In genomic region chr14:100012928-100013327, GRCh38 we compare ENCODE assay signal across 20 cellular contexts. TPM values are rescaled to one million over a fixed set of nuclear protein-coding genes. Genes with fewer than 3 reads are reported as not detected.
DNase-seq lines count a peak whose midpoint lies in the region; ATAC-seq, FAIRE-seq and TF ChIP-seq lines count a peak whose summit lies in the region.
"Had no signal": no experiment of that assay in that cellular context is flagged by ENCODE, and none has a peak within 500 bp of the region (broad histone marks: within the 10 kb centered on the region; RNA-seq: fewer than 3 reads in every experiment).

No MANE protein-coding gene starts in this region.

- no peak overlapping the region for H3K4me3 ChIP-seq in HepG2 (replicated peaks in 1 of 3; ENCODE audit: insufficient read depth in 1 of 3, low read depth in 2 of 3, low read length in 3 of 3)
- no peak overlapping the region for H3K4me3 ChIP-seq in right lobe of liver
- H3K4me3 ChIP-seq in bronchial epithelial cell (ENCODE audit: low read depth, low read length): no peak overlapping the region
- H3K4me3 ChIP-seq: SK-N-MC had no signal

- no peak for TF ChIP-seq EP300 in HepG2 (IDR thresholded peaks at IDR 0.05; ENCODE audit: low read depth in 2 of 2, low read length in 2 of 2)
- no peak for TF ChIP-seq EP300 in HepG2 (CRISPR knock-in tag; IDR thresholded peaks at IDR 0.05; ENCODE audit: borderline replicate concordance)

- POLR2A ChIA-PET in HepG2 (lab: Yijun Ruan, JAX): no interaction called here
- POLR2A ChIA-PET in activated CD8-positive, alpha-beta T cell treated with anti-CD3 and anti-CD28 coated beads, Interleukin-2, amount 10 ng/mL, durations not matched to agents 7 days and 5 days (lab: Charles Lee): no interaction called here

- ATAC-seq in HepG2 (no peak), right lobe of liver (no peak), HG02642 (IDR thresholded peaks at IDR 0.05; ENCODE audit: poor library complexity, unreplicated experiment) (no peak), GM21786 (IDR thresholded peaks at IDR 0.05; ENCODE audit: unreplicated experiment) (no peak)
- no peak for ATAC-seq in activated CD8-positive, alpha-beta T cell treated with anti-CD3 and anti-CD28 coated beads, Interleukin-2, amount 10 ng/mL, durations not matched to agents 7 days and 5 days

- TF ChIP-seq CTCF in HepG2 (CRISPR knock-in tag; IDR thresholded peaks at IDR 0.05): no peak
- no peak for TF ChIP-seq CTCF in right lobe of liver (IDR thresholded peaks at IDR 0.05)
- no peak for TF ChIP-seq CTCF in bronchial epithelial cell (IDR thresholded peaks at IDR 0.05; ENCODE audit: insufficient read depth, low read length, severe bottlenecking)
- TF ChIP-seq CTCF in Calu3 (IDR thresholded peaks at IDR 0.05; ENCODE audit: unreplicated experiment): no peak

- H3K4me2 ChIP-seq in HepG2 (ENCODE audit: low read depth, low read length): no peak overlapping the region

- H3K27ac ChIP-seq in HepG2 (ENCODE audit: extremely low read length, insufficient read depth, low read length): no peak overlapping the region
- H3K27ac ChIP-seq in right lobe of liver: no peak overlapping the region
- peak overlapping the region; percentile 65 for H3K27ac ChIP-seq in KOPT-K1 (ENCODE audit: low read depth, low read length, poor library complexity, severe bottlenecking)
- H3K27ac ChIP-seq: SK-N-MC had no signal

- no peaks in the 10 kb centered on the region for H4K20me1 ChIP-seq in HepG2 (ENCODE audit: insufficient read depth, low read length)

- H3K9me3 Mint-ChIP-seq in activated CD8-positive, alpha-beta T cell treated with anti-CD3 and anti-CD28 coated beads, Interleukin-2, amount 10 ng/mL, durations not matched to agents 7 days and 5 days (ENCODE audit: insufficient read depth): no peaks in the 10 kb centered on the region
- no peaks in the 10 kb centered on the region for H3K9me3 Mint-ChIP-seq in Calu3 (ENCODE audit: low read depth, unreplicated experiment)
- H3K9me3 Mint-ChIP-seq: CD4-positive, alpha-beta memory T cell had no signal

- H3K27ac Mint-ChIP-seq in activated CD8-positive, alpha-beta T cell treated with anti-CD3 and anti-CD28 coated beads, Interleukin-2, amount 10 ng/mL, durations not matched to agents 7 days and 5 days: no peak overlapping the region
- no peak overlapping the region for H3K27ac Mint-ChIP-seq in Calu3 (ENCODE audit: unreplicated experiment)

- H3K9me3 ChIP-seq in HepG2 (ENCODE audit: low read length) (no peaks in the 10 kb centered on the region), right lobe of liver (no peaks in the 10 kb centered on the region), KOPT-K1 (ENCODE audit: insufficient read depth, low read length, poor library complexity, severe bottlenecking) (no peaks in the 10 kb centered on the region)
- H3K9me3 ChIP-seq: BE2C had no signal

- H3K36me3 ChIP-seq in HepG2 (replicated peaks in 1 of 2; ENCODE audit: control insufficient read depth in 1 of 2, insufficient read depth in 2 of 2, low read length in 2 of 2) (no peaks in the 10 kb centered on the region), right lobe of liver (no peaks in the 10 kb centered on the region), KOPT-K1 (ENCODE audit: insufficient read depth, low read length) (no peaks in the 10 kb centered on the region), bronchial epithelial cell (ENCODE audit: control insufficient read depth, insufficient read depth, low read length) (no peaks in the 10 kb centered on the region)
- H3K36me3 ChIP-seq: BE2C had no signal

- TF ChIP-seq POLR2A in HepG2 (IDR thresholded peaks at IDR 0.05; ENCODE audit: insufficient read depth in 1 of 2, low read depth in 2 of 2, low read length in 2 of 2) (no peak), right lobe of liver (IDR thresholded peaks at IDR 0.05) (no peak)

- peaks cover 9% of the 10 kb centered on the region for H3K27me3 Mint-ChIP-seq in activated CD8-positive, alpha-beta T cell treated with anti-CD3 and anti-CD28 coated beads, Interleukin-2, amount 10 ng/mL, durations not matched to agents 7 days and 5 days (ENCODE audit: low read depth)
- H3K27me3 Mint-ChIP-seq in Calu3 (ENCODE audit: unreplicated experiment): no peaks in the 10 kb centered on the region
- H3K27me3 Mint-ChIP-seq: CD4-positive, alpha-beta memory T cell had no signal

- no peak overlapping the region for H2AFZ ChIP-seq in HepG2 (ENCODE audit: low read length)

- intact Hi-C loops in HepG2 (cut with micrococcal nuclease; ENCODE audit: unreplicated experiment): loop anchor here (5.0 kb wide), 1 partner anchor 686 kb away; no protein-coding TSS in a partner anchor
- intact Hi-C loops in right lobe of liver (cut with DNase I): no loop called here
- intact Hi-C loops in Calu3 (cut with micrococcal nuclease; ENCODE audit: unreplicated experiment): no loop called here

- H3K9ac ChIP-seq in HepG2 (ENCODE audit: insufficient read depth, low read depth, low read length): no peak overlapping the region

- no peaks in the 10 kb centered on the region for H3K79me2 ChIP-seq in HepG2 (ENCODE audit: insufficient read depth, low read length)

- H3K36me3 Mint-ChIP-seq in activated CD8-positive, alpha-beta T cell treated with anti-CD3 and anti-CD28 coated beads, Interleukin-2, amount 10 ng/mL, durations not matched to agents 7 days and 5 days (ENCODE audit: low read depth): peaks cover 2% of the 10 kb centered on the region
- no peaks in the 10 kb centered on the region for H3K36me3 Mint-ChIP-seq in Calu3 (ENCODE audit: insufficient read depth, unreplicated experiment)
- H3K36me3 Mint-ChIP-seq: CD4-positive, alpha-beta memory T cell had no signal

- CTCF ChIA-PET in HepG2 (lab: Yijun Ruan, JAX; ENCODE audit: low intra/inter-chr PET ratio, low total read pairs): no interaction called here
- CTCF ChIA-PET in activated CD8-positive, alpha-beta T cell treated with anti-CD3 and anti-CD28 coated beads, Interleukin-2, amount 10 ng/mL, durations not matched to agents 7 days and 5 days (lab: Charles Lee): no interaction called here
- CTCF ChIA-PET in Calu3 (lab: Charles Lee): interaction anchor here (0.6 kb wide), 1 partner anchor 784 kb away, joined by 3 read pairs; no protein-coding TSS in a partner anchor

- WGBS in HepG2 (ENCODE audit: low lambda C conversion rate): 94% methylated on average over 1 of the region's 1 CpG
- WGBS in right lobe of liver (ENCODE audit: insufficient coverage, low coverage, low lambda C conversion rate, missing lambda C conversion rate): no CpG with 5 or more reads among the region's 1 CpG

- no TSS peak for BruUV-seq in HepG2 (replicated peaks; lab: Mats Ljungman, UMichigan)
- no TSS peak for BruUV-seq in Calu3 (replicated peaks; lab: Mats Ljungman, UMichigan)

- DNase-seq in HepG2 (ENCODE audit: low spot score) (no peak), right lobe of liver (no peak), bronchial epithelial cell (ENCODE audit: low read depth) (no peak), Calu3 (no peak)
- DNase-seq in activated CD8-positive, alpha-beta T cell treated with anti-CD3 and anti-CD28 coated beads, Interleukin-2, amount 10 ng/mL, durations not matched to agents 7 days and 5 days: no peak
- DNase-seq: CD4-positive, alpha-beta memory T cell; EL; NCI-H1105; NCI-H1694 treated with DMSO at 0.1 percent for 48 hours; NCI-H2107; NCI-H510A; NCI-H774; OCI-M1; SHP77 had no signal

- H3K4me3 Mint-ChIP-seq in activated CD8-positive, alpha-beta T cell treated with anti-CD3 and anti-CD28 coated beads, Interleukin-2, amount 10 ng/mL, durations not matched to agents 7 days and 5 days: no peak overlapping the region
- no peak overlapping the region for H3K4me3 Mint-ChIP-seq in Calu3 (ENCODE audit: low read depth, unreplicated experiment)
- H3K4me3 Mint-ChIP-seq: CD4-positive, alpha-beta memory T cell had no signal

- no peak for TF ChIP-seq RAD21 in HepG2 (CRISPR knock-in tag; IDR thresholded peaks at IDR 0.05)

- FAIRE-seq in HepG2 (lab: Jason Lieb, UNC) (peak; percentile 18), bronchial epithelial cell (lab: Jason Lieb, UNC) (peak; percentile 7)
- FAIRE-seq: HTR-8/SVneo had no signal

- in situ Hi-C loops in HepG2 (cut with HindIII; ENCODE audit: extremely low pct_ligation_motif_present, low pct_unique_long_range_greater_than_20kb): no loop called here

- peaks cover 22% of the 10 kb centered on the region for H3K4me1 Mint-ChIP-seq in activated CD8-positive, alpha-beta T cell treated with anti-CD3 and anti-CD28 coated beads, Interleukin-2, amount 10 ng/mL, durations not matched to agents 7 days and 5 days (ENCODE audit: low read depth)
- H3K4me1 Mint-ChIP-seq in Calu3 (ENCODE audit: low read depth, unreplicated experiment): no peaks in the 10 kb centered on the region

- H3K4me1 ChIP-seq in HepG2 (ENCODE audit: insufficient read depth, low read length) (peaks cover under 1% of the 10 kb centered on the region; the same call in 1 of the 2 replicates), right lobe of liver (peaks cover 0 to 2% (median 0%) of the 10 kb centered on the region in 4 donors)

- no peaks in the 10 kb centered on the region for H3K27me3 ChIP-seq in HepG2 (ENCODE audit: control insufficient read depth in 1 of 2, insufficient read depth in 2 of 2, low read length in 2 of 2)
- H3K27me3 ChIP-seq in right lobe of liver: no peaks in the 10 kb centered on the region
- no peaks in the 10 kb centered on the region for H3K27me3 ChIP-seq in bronchial epithelial cell (ENCODE audit: control insufficient read depth, insufficient read depth, low read length)
- H3K27me3 ChIP-seq: BE2C had no signal

RNA-seq across cellular contexts. Expression of gene EVL, which starts 52.3 kb away (rescaled TPM):
- total RNA-seq in HepG2 (2016; rRNA removed; fragmentation: Illumina TruSeq; extraction: Trizol) (10.5 and 15.1 TPM in 2 replicates), right lobe of liver (100 to 1,000 TPM in 2 of 6 experiments, 10 to 100 TPM in 4; 23.6 to 162 (median 68.4) TPM), bronchial epithelial cell (6.1 and 6.4 TPM in 2 replicates), Calu3 (2022) (24.7 and 33.5 TPM in 2 replicates)
- 23.1 and 32.6 TPM in 2 replicates for total RNA-seq in HepG2 (2016; cell fraction: cytosol; rRNA removed; fragmentation: Illumina TruSeq; extraction: Trizol; ENCODE audit: low read depth)
- total RNA-seq in HepG2 (2016; cell fraction: insoluble cytoplasmic fraction; rRNA removed; fragmentation: Illumina TruSeq; extraction: Trizol): 10.2 and 17.0 TPM in 2 replicates
- total RNA-seq in HepG2 (2016; cell fraction: membrane; rRNA removed; fragmentation: Illumina TruSeq; extraction: Trizol): 35.4 and 40.2 TPM in 2 replicates
- total RNA-seq in HepG2 (2016; cell fraction: nucleus; rRNA removed; fragmentation: Illumina TruSeq; extraction: Trizol): 23.3 and 27.6 TPM in 2 replicates
- 28.7 and 31.2 TPM in 2 replicates for polyA plus RNA-seq in HepG2 (2011; rRNA removed)
- polyA plus RNA-seq in HepG2 (2011; cell fraction: cytosol; rRNA removed): 12.0 and 12.7 TPM in 2 replicates
- 124 and 138 TPM in 2 replicates for polyA plus RNA-seq in HepG2 (2011; cell fraction: nucleus; rRNA removed)
- 29.8 and 33.6 TPM in 2 replicates for polyA plus RNA-seq in HepG2 (2012)
- polyA plus RNA-seq in HepG2 (2016; cell fraction: cytosol; fragmentation: Illumina TruSeq; extraction: Trizol; ENCODE audit: low read depth): 101 and 109 TPM in 2 replicates
- polyA plus RNA-seq in HepG2 (2016; cell fraction: insoluble cytoplasmic fraction; fragmentation: Illumina TruSeq; extraction: Trizol; ENCODE audit: low read depth): 23.4 and 35.8 TPM in 2 replicates
- polyA plus RNA-seq in HepG2 (2016; cell fraction: membrane; fragmentation: Illumina TruSeq; extraction: Trizol; ENCODE audit: low read depth): 114 and 115 TPM in 2 replicates
- 87.0 and 99.6 TPM in 2 replicates for polyA plus RNA-seq in HepG2 (2016; cell fraction: nucleus; fragmentation: Illumina TruSeq; extraction: Trizol; ENCODE audit: insufficient read depth, low read depth)
- 11.3 and 23.0 TPM in 2 replicates for polyA minus RNA-seq in HepG2 (2011; rRNA and poly(A)+ RNA removed; ENCODE audit: low replicate concordance)
- 13.0 and 14.0 TPM in 2 replicates for polyA minus RNA-seq in HepG2 (2011; cell fraction: cytosol; rRNA and poly(A)+ RNA removed)
- 31.1 and 31.2 TPM in 2 replicates for polyA minus RNA-seq in HepG2 (2011; cell fraction: nucleus; rRNA and poly(A)+ RNA removed)
- total RNA-seq in activated CD8-positive, alpha-beta T cell treated with anti-CD3 and anti-CD28 coated beads, Interleukin-2, amount 10 ng/mL, durations not matched to agents 7 days and 5 days: 100 to 1,000 TPM; 863 to 926 TPM

Comparison
In these comparisons a context has a peak if more than half of its experiments do, and no peak if none do; other contexts are left out.
1. RNA of gene EVL, which starts 52.3 kb away (total RNA-seq): 863 to 926 TPM in activated CD8-positive, alpha-beta T cell treated with anti-CD3 and anti-CD28 coated beads, Interleukin-2, amount 10 ng/mL, durations not matched to agents 7 days and 5 days; 23.6 to 162 TPM in right lobe of liver, 24.7 to 33.5 TPM in Calu3, 10.2 to 40.2 TPM in HepG2 and 6.1 to 6.4 TPM in bronchial epithelial cell; every median in the first group is over 4 times any median in the second.